Comparison of ENCODE assay signal across 8 cellular contexts in genomic region chr19:7868671-7869452, GRCh38. TPM values are rescaled to one million over a fixed set of nuclear protein-coding genes. Genes with fewer than 3 reads are reported as not detected.
DNase-seq lines count a peak whose midpoint lies in the region; TF ChIP-seq lines count a peak whose summit lies in the region.

No MANE protein-coding gene starts in this region.

- peak overlapping the region; percentile 47 for H3K4me3 ChIP-seq in LNCaP clone FGC (ENCODE audit: low read depth, low read length)

- H3K27me3 Mint-ChIP-seq in dendritic cell treated with granulocyte-macrophage colony-stimulating factor and Interleukin-4, amounts not matched to agents 40 ng/mL and 50 ng/mL, for 4 days, result peaks cover 79% of the 10 kb centered on the region

- H3K36me3 Mint-ChIP-seq in dendritic cell treated with granulocyte-macrophage colony-stimulating factor and Interleukin-4, amounts not matched to agents 40 ng/mL and 50 ng/mL, for 4 days (ENCODE audit: low read depth), result no peaks in the 10 kb centered on the region

- peaks cover 56% of the 10 kb centered on the region for H3K4me1 Mint-ChIP-seq in dendritic cell treated with granulocyte-macrophage colony-stimulating factor and Interleukin-4, amounts not matched to agents 40 ng/mL and 50 ng/mL, for 4 days (ENCODE audit: low read depth)

- H3K27ac Mint-ChIP-seq in dendritic cell treated with granulocyte-macrophage colony-stimulating factor and Interleukin-4, amounts not matched to agents 40 ng/mL and 50 ng/mL, for 4 days, result peak overlapping the region; percentile 27

- H3K9me3 Mint-ChIP-seq in dendritic cell treated with granulocyte-macrophage colony-stimulating factor and Interleukin-4, amounts not matched to agents 40 ng/mL and 50 ng/mL, for 4 days, result no peaks in the 10 kb centered on the region

- peak overlapping the region; percentile 62 for H3K4me3 Mint-ChIP-seq in dendritic cell treated with granulocyte-macrophage colony-stimulating factor and Interleukin-4, amounts not matched to agents 40 ng/mL and 50 ng/mL, for 4 days

- DNase-seq in ELR (ENCODE audit: low read depth), result peak; percentile 89
- DNase-seq in H4 (ENCODE audit: low spot score), result peak; percentile 71
- DNase-seq in LNCaP clone FGC (ENCODE audit: low read depth), result no peak
- peak; percentile 77 to 79 for DNase-seq in activated CD4-positive, alpha-beta T cell treated with anti-CD3 and anti-CD28 coated beads for 4 hours
- DNase-seq in lung microvascular endothelial cell (ENCODE audit: low read depth in 2 of 2), result peak; percentile 61 to 76
- DNase-seq in stimulated activated CD8-positive, alpha-beta memory T cell treated with anti-CD3 and anti-CD28 coated beads, Interleukin-12 subunit alpha, Interleukin-12 subunit beta, amount 100 ng/mL, for 1 hour (ENCODE audit: low read depth), result peak; percentile 59
- no peak for DNase-seq in NCI-H510A treated with DMSO at 0.1 percent for 48 hours (lab: John Stamatoyannopoulos, UW)

- intact Hi-C loops in dendritic cell treated with granulocyte-macrophage colony-stimulating factor and Interleukin-4, amounts not matched to agents 40 ng/mL and 50 ng/mL, for 4 days (cut with micrococcal nuclease), result no loop called here

- TF ChIP-seq CTCF in LNCaP clone FGC (IDR thresholded peaks at IDR 0.05; ENCODE audit: control insufficient read depth, extremely low read depth, insufficient read depth), result peak; percentile 79

RNA-seq across cellular contexts. Expression of gene PRR36, which starts 5.3 kb away (rescaled TPM):
- total RNA-seq in H4 (2014; rRNA removed; shearing (Covaris generic)), result 0.04 TPM in 1 of 2 replicates, not detected in the other
- total RNA-seq in lung microvascular endothelial cell, result not detected in 2 replicates

RNA-seq across cellular contexts. Expression of gene LRRC8E, which starts 19.4 kb away (rescaled TPM):
- 2.4 and 2.6 TPM in 2 replicates for total RNA-seq in H4 (2014; rRNA removed; shearing (Covaris generic))
- total RNA-seq in lung microvascular endothelial cell, result under 0.01 and 0.65 TPM in 2 replicates

RNA-seq across cellular contexts. Expression of gene MAP2K7, which starts 34.8 kb away (rescaled TPM):
- total RNA-seq in H4 (2014; rRNA removed; shearing (Covaris generic)), result 2.9 and 4.2 TPM in 2 replicates
- 6.8 and 9.9 TPM in 2 replicates for total RNA-seq in lung microvascular endothelial cell

RNA-seq across cellular contexts. Expression of gene EVI5L, which starts 38.8 kb away (rescaled TPM):
- total RNA-seq in H4 (2014; rRNA removed; shearing (Covaris generic)), result 7.9 and 12.6 TPM in 2 replicates
- total RNA-seq in lung microvascular endothelial cell, result 7.0 and 7.9 TPM in 2 replicates

RNA-seq across cellular contexts. Expression of gene TGFBR3L, which starts 45.8 kb away (rescaled TPM):
- total RNA-seq in H4 (2014; rRNA removed; shearing (Covaris generic)), result not detected in 2 replicates
- under 0.01 TPM in 1 of 2 replicates, not detected in the other for total RNA-seq in lung microvascular endothelial cell

Comparison
In these comparisons a context has a peak if more than half of its experiments do, and no peak if none do; other contexts are left out.
1. DNase-seq: peak in ELR (single experiment), H4 (single experiment), activated CD4-positive, alpha-beta T cell treated with anti-CD3 and anti-CD28 coated beads for 4 hours (2 of 2), lung microvascular endothelial cell (2 of 2) and stimulated activated CD8-positive, alpha-beta memory T cell treated with anti-CD3 and anti-CD28 coated beads, Interleukin-12 subunit alpha, Interleukin-12 subunit beta, amount 100 ng/mL, for 1 hour (single experiment); none in LNCaP clone FGC (single experiment) and NCI-H510A treated with DMSO at 0.1 percent for 48 hours (single experiment).